In genomic region chr1:94398356-94398755, GRCh38 we compare ENCODE assay signal across 22 cellular contexts. TPM values are rescaled to one million over a fixed set of nuclear protein-coding genes. Genes with fewer than 3 reads are reported as not detected.
DNase-seq lines count a peak whose midpoint lies in the region; ATAC-seq and TF ChIP-seq lines count a peak whose summit lies in the region.
"Had no signal": no experiment of that assay in that cellular context is flagged by ENCODE, and none has a peak within 500 bp of the region (broad histone marks: within the 10 kb centered on the region; RNA-seq: fewer than 3 reads in every experiment).

No MANE protein-coding gene starts in this region.

- H3K4ac ChIP-seq in IMR-90 (ENCODE audit: low read depth, low read length): no peak overlapping the region

- H3K9ac ChIP-seq in IMR-90 (ENCODE audit: low read depth, low read length) (no peak overlapping the region), adipocyte (ENCODE audit: low read length) (no peak overlapping the region)

- TF ChIP-seq CTCF in IMR-90 (conservative IDR thresholded peaks at IDR 0.05; ENCODE audit: low read depth, low read length): no peak
- TF ChIP-seq CTCF in stomach (IDR thresholded peaks at IDR 0.05): no peak

- H3K14ac ChIP-seq in IMR-90 (replicated peaks; ENCODE audit: low read depth, low read length): no peak overlapping the region

- H3K9me3 ChIP-seq in IMR-90 (ENCODE audit: control insufficient read depth, insufficient read depth, low read length) (no peaks in the 10 kb centered on the region), adipocyte (ENCODE audit: control insufficient read depth, low read length) (no peaks in the 10 kb centered on the region), stomach (no peaks in the 10 kb centered on the region)
- H3K9me3 ChIP-seq: BE2C, SJSA1 had no signal

- H2BK5ac ChIP-seq in IMR-90 (ENCODE audit: low read depth, low read length, poor library complexity, severe bottlenecking): no peak overlapping the region

- no peak overlapping the region for H2AFZ ChIP-seq in IMR-90 (replicated peaks; ENCODE audit: low read length, poor library complexity)

- dilution Hi-C loops in IMR-90 (cut with HindIII; ENCODE audit: low sequenced_read_pairs, unreplicated experiment): no loop called here

- no peak for TF ChIP-seq EP300 in stomach (IDR thresholded peaks at IDR 0.05)

- H4K91ac ChIP-seq in IMR-90 (ENCODE audit: insufficient read depth, low read depth, low read length): no peak overlapping the region

- H3K23ac ChIP-seq in IMR-90 (ENCODE audit: low read depth, low read length): no peak overlapping the region

- no peaks in the 10 kb centered on the region for H3K79me1 ChIP-seq in IMR-90 (ENCODE audit: low read depth in 1 of 2, low read length in 2 of 2)

- H4K8ac ChIP-seq in IMR-90 (ENCODE audit: low read depth in 2 of 2, low read length in 2 of 2): no peak overlapping the region

- no peak overlapping the region for H2BK120ac ChIP-seq in IMR-90 (ENCODE audit: low read depth, low read length)

- CTCF ChIA-PET in IMR-90 (lab: Yijun Ruan, JAX): no interaction called here

- ATAC-seq in IMR-90 (ENCODE audit: low read depth): peak; percentile 79
- ATAC-seq in HG02588 (IDR thresholded peaks at IDR 0.05; ENCODE audit: unreplicated experiment): no peak
- ATAC-seq: GM12878, Panc1, Right ventricle myocardium inferior had no signal

- H2BK20ac ChIP-seq in IMR-90 (ENCODE audit: low read depth, low read length): 0 out of 2 replicates have a peak overlapping the region, but pooled peaks have one; percentile 78

- no peaks in the 10 kb centered on the region; the same call in 1 of the 2 replicates for H3K27me3 ChIP-seq in IMR-90 (ENCODE audit: control insufficient read depth, insufficient read depth, low read length)
- H3K27me3 ChIP-seq in adipocyte (replicated peaks; ENCODE audit: control insufficient read depth, insufficient read depth, low read length): peaks cover 16% of the 10 kb centered on the region
- no peaks in the 10 kb centered on the region for H3K27me3 ChIP-seq in stomach
- H3K27me3 ChIP-seq: BE2C, SJSA1 had no signal

- BruUV-seq in IMR-90 (replicated peaks; lab: Mats Ljungman, UMichigan): no TSS peak

- H3K27ac ChIP-seq in IMR-90 (ENCODE audit: insufficient read depth, low read length): no peak overlapping the region
- H3K27ac ChIP-seq in stomach: no peak overlapping the region
- H3K27ac ChIP-seq: HL-60, SJSA1 had no signal

- H2AK5ac ChIP-seq in IMR-90 (ENCODE audit: low read depth, low read length): no peak overlapping the region

- no peak for TF ChIP-seq POLR2A in IMR-90 (IDR thresholded peaks at IDR 0.05; ENCODE audit: low read depth, low read length)
- no peak for TF ChIP-seq POLR2A in stomach (IDR thresholded peaks at IDR 0.05)

- intact Hi-C loops in IMR-90 (cut with micrococcal nuclease) (no loop called here), stomach (cut with DNase I; ENCODE audit: low total_unique reads) (no loop called here)

- no peaks in the 10 kb centered on the region for H3K36me3 ChIP-seq in IMR-90 (ENCODE audit: control insufficient read depth, insufficient read depth, low read length)
- H3K36me3 ChIP-seq in adipocyte (ENCODE audit: control insufficient read depth, insufficient read depth, low read length, severe bottlenecking): no peaks in the 10 kb centered on the region
- no peaks in the 10 kb centered on the region for H3K36me3 ChIP-seq in stomach
- H3K36me3 ChIP-seq: BE2C, SJSA1 had no signal

- H2AK9ac ChIP-seq in IMR-90 (replicated peaks; ENCODE audit: low read depth, low read length, poor library complexity): no peak overlapping the region

- H4K20me1 ChIP-seq in IMR-90 (ENCODE audit: insufficient read depth, low read length): no peaks in the 10 kb centered on the region

- H3K18ac ChIP-seq in IMR-90 (ENCODE audit: low read depth, low read length): no peak overlapping the region

- in situ Hi-C loops in IMR-90 (cut with MboI; ENCODE audit: low sequenced_read_pairs): no loop called here

- H4K5ac ChIP-seq in IMR-90 (ENCODE audit: low read depth, low read length): no peak overlapping the region

- POLR2A ChIA-PET in IMR-90 (lab: Charles Lee; ENCODE audit: unreplicated experiment): no interaction called here

- H2BK15ac ChIP-seq in IMR-90 (ENCODE audit: low read depth, low read length): no peak overlapping the region

- WGBS in IMR-90 (ENCODE audit: extremely low coverage in 2 of 2, insufficient read length in 1 of 2), 2 experiments: 80% methylated on average over 1 of the region's 5 CpGs; no CpG with 5 or more reads in 1 of the 2 experiments
- 87 to 93% (median 91%) methylated on average over 5 of the region's 5 CpGs for WGBS in stomach, 5 donors

- no peak overlapping the region for H3K4me3 ChIP-seq in IMR-90 (ENCODE audit: insufficient read depth, low read depth, low read length)
- H3K4me3 ChIP-seq in adipocyte (ENCODE audit: low read length): no peak overlapping the region
- no peak overlapping the region for H3K4me3 ChIP-seq in stomach
- H3K4me3 ChIP-seq: GM12878, SJSA1 had no signal

- no peak for TF ChIP-seq RAD21 in IMR-90 (IDR thresholded peaks at IDR 0.05; ENCODE audit: low read length)

- DNase-seq in Daoy (ENCODE audit: low read depth) (peak; percentile 54), IMR-90 (peak; percentile 33), adipocyte (ENCODE audit: low read depth) (peak; percentile 30), myocyte (ENCODE audit: low read depth) (peak; percentile 38), HT-29 (ENCODE audit: low spot score) (no peak), stomach (no peak), RKO (ENCODE audit: low spot score) (no peak)
- DNase-seq: BE2C, DMS53, H7, MM.1S, NCI-H1048, NCI-H1417 treated with DMSO at 0.1 percent for 48 hours, NCI-H187, NCI-H446 treated with DMSO at 0.1 percent for 48 hours, SW 1271 had no signal

- H3K9me1 ChIP-seq in IMR-90 (ENCODE audit: insufficient read depth, low read length): no peaks in the 10 kb centered on the region; the same call in 1 of the 2 replicates

- H3K4me1 ChIP-seq in IMR-90 (ENCODE audit: control insufficient read depth, insufficient read depth, low read length) (peaks cover 3% of the 10 kb centered on the region; the same call in 1 of the 2 replicates), adipocyte (ENCODE audit: control insufficient read depth, insufficient read depth, low read length) (peaks cover 6% of the 10 kb centered on the region), stomach (peaks cover 0 to 5% (median 0%) of the 10 kb centered on the region in 4 donors)
- H3K4me1 ChIP-seq: BE2C, SJSA1 had no signal

- no peak overlapping the region for H3K4me2 ChIP-seq in IMR-90 (ENCODE audit: low read depth, low read length)

- H3K56ac ChIP-seq in IMR-90 (ENCODE audit: extremely low read depth, insufficient read depth, low read length): no peak overlapping the region

TF ChIP-seq in IMR-90, 13 proteins besides CTCF, POLR2A, EP300 and RAD21:
- TF ChIP-seq MAFK (IDR thresholded peaks at IDR 0.05; ENCODE audit: low read depth, low read length) (0 out of 2 replicates have a peak, but pooled peaks have one; percentile 20), CEBPB (IDR thresholded peaks at IDR 0.05; ENCODE audit: low read depth, low read length) (no peak)

RNA-seq across cellular contexts. Expression of gene ABCD3, which starts 19.8 kb away (rescaled TPM):
- total RNA-seq in Daoy (2014; rRNA removed; shearing (Covaris generic)): 92.3 and 121 TPM in 2 replicates
- 32.6 and 66.4 TPM in 2 replicates for total RNA-seq in IMR-90 (2012; rRNA removed)
- polyA plus RNA-seq in IMR-90 (2012; rRNA removed): 9.6 and 13.6 TPM in 2 replicates
- 1.4 and 2.1 TPM in 2 replicates for polyA plus RNA-seq in IMR-90 (2012; cell fraction: cytosol; rRNA removed)
- 1.4 and 17.2 TPM in 2 replicates for polyA plus RNA-seq in IMR-90 (2012; cell fraction: nucleus; rRNA removed; ENCODE audit: low replicate concordance)
- total RNA-seq in myocyte: 42.0 and 43.2 TPM in 2 replicates
- 13.7 TPM for polyA plus RNA-seq in myocyte (2012)
- 25.0 and 27.5 TPM in 2 replicates for total RNA-seq in HT-29 (2014; rRNA removed; shearing (Covaris generic))
- total RNA-seq in stomach: 100 to 1,000 TPM in 1 of 5 donors, 10 to 100 TPM in 3, 1 to 10 TPM in 1; 8.8 to 124 (median 34.8) TPM
- 10 to 100 TPM; 15.9 to 20.0 (median 16.9) TPM for polyA plus RNA-seq in stomach

Comparison
In these comparisons a context has a peak if more than half of its experiments do, and no peak if none do; other contexts are left out.
1. DNase-seq: peak in Daoy (single experiment), IMR-90 (single experiment), adipocyte (single experiment) and myocyte (single experiment); none in HT-29 (single experiment), stomach (single experiment) and RKO (single experiment).